24 cellular contexts compared by ENCODE assay signal in genomic region chr17:61199431-61200348, GRCh38.
A peak's percentile ranks its signal among the peaks of the same experiment; 100 is the strongest.
DNase-seq lines count a peak whose midpoint lies in the region; ATAC-seq and TF ChIP-seq lines count a peak whose summit lies in the region.
"Had no signal": no experiment of that assay in that cellular context is flagged by ENCODE, and none has a peak within 500 bp of the region (broad histone marks: within the 10 kb centered on the region; RNA-seq: fewer than 3 reads in every experiment).

No MANE protein-coding gene starts in this region.

- no peak overlapping the region for H3K4me3 ChIP-seq in left ventricle myocardium inferior
- H3K4me3 ChIP-seq in left lung, result no peak overlapping the region
- H3K4me3 ChIP-seq in GM23248, result no peak overlapping the region
- H3K4me3 ChIP-seq: colonic mucosa, GM23338, spleen had no signal

- no peak overlapping the region for H3K9ac ChIP-seq in GM23248
- H3K9ac ChIP-seq: KMS-11 had no signal

- peak overlapping the region; percentile 41 for H3K27ac Mint-ChIP-seq in osteocyte (ENCODE audit: unreplicated experiment)
- H3K27ac Mint-ChIP-seq: activated CD8-positive, alpha-beta T cell treated with anti-CD3 and anti-CD28 coated beads for 36 hours; activated naive CD8-positive, alpha-beta T cell treated with anti-CD3 and anti-CD28 coated beads, Interleukin-2, amount 50 U/mL, for 24 hours; brain; GM23338 had no signal

- no peaks in the 10 kb centered on the region for H3K27me3 Mint-ChIP-seq in osteocyte (ENCODE audit: unreplicated experiment)
- H3K27me3 Mint-ChIP-seq: activated CD8-positive, alpha-beta T cell treated with anti-CD3 and anti-CD28 coated beads for 36 hours; activated naive CD8-positive, alpha-beta T cell treated with anti-CD3 and anti-CD28 coated beads, Interleukin-2, amount 50 U/mL, for 24 hours; brain had no signal

- H3K4me1 Mint-ChIP-seq in osteocyte (ENCODE audit: unreplicated experiment), result peaks cover 68% of the 10 kb centered on the region
- H3K4me1 Mint-ChIP-seq: activated naive CD8-positive, alpha-beta T cell treated with anti-CD3 and anti-CD28 coated beads, Interleukin-2, amount 50 U/mL, for 24 hours had no signal

- ATAC-seq in Right ventricle myocardium superior (ENCODE audit: poor library complexity), result no peak
- peak; percentile 77 for ATAC-seq in esophagus mucosa
- no peak for ATAC-seq in left lung
- ATAC-seq: activated CD4-positive, CD25-positive, alpha-beta regulatory T cell treated with anti-CD3 and anti-CD28 coated beads, Interleukin-2, amount 50 U/mL, for 24 hours; activated CD8-positive, alpha-beta T cell treated with anti-CD3 and anti-CD28 coated beads for 36 hours; activated naive CD8-positive, alpha-beta T cell treated with anti-CD3 and anti-CD28 coated beads, Interleukin-2, amount 50 U/mL, for 24 hours; GM23338 had no signal

- H3K27ac ChIP-seq in left ventricle myocardium inferior (replicated peaks) (peak overlapping the region; percentile 60), left lung (peak overlapping the region in 1 of 2 donors; percentile 50), GM23248 (no peak overlapping the region)
- H3K27ac ChIP-seq: colonic mucosa, KMS-11, spleen had no signal

- no peaks in the 10 kb centered on the region for H3K9me3 Mint-ChIP-seq in osteocyte (ENCODE audit: unreplicated experiment)
- H3K9me3 Mint-ChIP-seq: activated CD8-positive, alpha-beta T cell treated with anti-CD3 and anti-CD28 coated beads for 36 hours; activated naive CD8-positive, alpha-beta T cell treated with anti-CD3 and anti-CD28 coated beads, Interleukin-2, amount 50 U/mL, for 24 hours; brain; GM23338 had no signal

- H3K9me3 ChIP-seq in left ventricle myocardium inferior (replicated peaks), result no peaks in the 10 kb centered on the region
- no peaks in the 10 kb centered on the region for H3K9me3 ChIP-seq in left lung
- no peaks in the 10 kb centered on the region for H3K9me3 ChIP-seq in GM23248 (ENCODE audit: low read depth)
- H3K9me3 ChIP-seq: colonic mucosa, spleen had no signal

- 88 to 91% methylated on average over 4 of the region's 4 CpGs for WGBS in GM23248 (ENCODE audit: low coverage in 1 of 2, low lambda C conversion rate in 2 of 2, missing lambda C conversion rate in 2 of 2), 2 experiments

- no peaks in the 10 kb centered on the region for H3K36me3 ChIP-seq in left ventricle myocardium inferior
- no peaks in the 10 kb centered on the region for H3K36me3 ChIP-seq in left lung
- H3K36me3 ChIP-seq in GM23248 (ENCODE audit: low read depth), result no peaks in the 10 kb centered on the region
- H3K36me3 ChIP-seq: colonic mucosa, spleen had no signal

- no peak for DNase-seq in left ventricle myocardium inferior
- no peak for DNase-seq in Right ventricle myocardium superior
- no peak for DNase-seq in osteocyte (ENCODE audit: extremely low spot score, unreplicated experiment)
- no peak for DNase-seq in RPMI8226
- no peak for DNase-seq in G401 (ENCODE audit: low spot score)
- DNase-seq in left lung, result no peak
- DNase-seq in GM23248, result no peak
- DNase-seq: activated CD8-positive, alpha-beta T cell treated with anti-CD3 and anti-CD28 coated beads for 36 hours; activated effector memory CD4-positive, alpha-beta T cell treated with anti-CD3 and anti-CD28 coated beads, Interleukin-2, amount 50 U/mL, for 16 hours; activated naive CD8-positive, alpha-beta T cell treated with anti-CD3 and anti-CD28 coated beads, Interleukin-2, amount 50 U/mL, for 24 hours; colonic mucosa; kidney; NCI-H1436 treated with DMSO at 0.1 percent for 48 hours; NCI-H446 treated with DMSO at 0.1 percent for 48 hours; nucleus accumbens; SHP77; spleen; stimulated activated CD4-positive, alpha-beta T cell treated with anti-CD3 and anti-CD28 coated beads, Interleukin-4, amount 100 ng/mL, for 24 hours; stimulated activated naive CD4-positive, alpha-beta T cell had no signal

- H3K4me2 ChIP-seq in GM23248 (ENCODE audit: unreplicated experiment), result no peak overlapping the region
- H3K4me2 ChIP-seq: GM23338, KMS-11 had no signal

- peaks cover 20% of the 10 kb centered on the region for H3F3A ChIP-seq in GM23248 (ENCODE audit: insufficient read depth)

- H3K9me2 ChIP-seq in GM23248 (ENCODE audit: insufficient read depth), result no peaks in the 10 kb centered on the region

- no peaks in the 10 kb centered on the region for H3K79me2 ChIP-seq in GM23248 (ENCODE audit: insufficient read depth)

- H3K27me3 ChIP-seq in left ventricle myocardium inferior (ENCODE audit: low read depth) (no peaks in the 10 kb centered on the region), left lung (no peaks in the 10 kb centered on the region), GM23248 (replicated peaks; ENCODE audit: insufficient read depth) (no peaks in the 10 kb centered on the region)
- H3K27me3 ChIP-seq: colonic mucosa, spleen had no signal

- no peaks in the 10 kb centered on the region for H3K4me1 ChIP-seq in left ventricle myocardium inferior
- H3K4me1 ChIP-seq in left lung, result peaks cover 0 to 14% of the 10 kb centered on the region in 2 donors
- H3K4me1 ChIP-seq in GM23248 (ENCODE audit: insufficient read depth), result peaks cover 26% of the 10 kb centered on the region
- H3K4me1 ChIP-seq: colonic mucosa, spleen had no signal

- TF ChIP-seq CTCF in left ventricle myocardium inferior (IDR thresholded peaks at IDR 0.05; ENCODE audit: borderline replicate concordance), result no peak
- TF ChIP-seq CTCF in osteocyte (IDR thresholded peaks at IDR 0.05), result no peak
- no peak for TF ChIP-seq CTCF in left lung (IDR thresholded peaks at IDR 0.05)

- in situ Hi-C loops in G401 (cut with HindIII; ENCODE audit: low sequenced_read_pairs), result no loop called here
- in situ Hi-C loops in GM23248 (cut with MboI), result no loop called here

- H4K20me1 ChIP-seq in GM23248 (ENCODE audit: insufficient read depth), result no peaks in the 10 kb centered on the region

- H2AFZ ChIP-seq in GM23248, result no peak overlapping the region
- H2AFZ ChIP-seq: GM23338 had no signal

- intact Hi-C loops in left ventricle myocardium inferior (cut with micrococcal nuclease), result no loop called here
- intact Hi-C loops in Right ventricle myocardium superior (cut with DNase I), result no loop called here
- intact Hi-C loops in left lung (cut with DNase I), result no loop called here

- H3K36me3 Mint-ChIP-seq in osteocyte (ENCODE audit: unreplicated experiment), result peaks cover 3% of the 10 kb centered on the region
- H3K36me3 Mint-ChIP-seq: brain had no signal

- no peak overlapping the region for H3K4me3 Mint-ChIP-seq in osteocyte (ENCODE audit: unreplicated experiment)
- H3K4me3 Mint-ChIP-seq: activated CD8-positive, alpha-beta T cell treated with anti-CD3 and anti-CD28 coated beads for 36 hours; activated naive CD8-positive, alpha-beta T cell treated with anti-CD3 and anti-CD28 coated beads, Interleukin-2, amount 50 U/mL, for 24 hours; brain; GM23338 had no signal
